ENCODE assay signal across 1 cellular context in the genomic region with DNA sequence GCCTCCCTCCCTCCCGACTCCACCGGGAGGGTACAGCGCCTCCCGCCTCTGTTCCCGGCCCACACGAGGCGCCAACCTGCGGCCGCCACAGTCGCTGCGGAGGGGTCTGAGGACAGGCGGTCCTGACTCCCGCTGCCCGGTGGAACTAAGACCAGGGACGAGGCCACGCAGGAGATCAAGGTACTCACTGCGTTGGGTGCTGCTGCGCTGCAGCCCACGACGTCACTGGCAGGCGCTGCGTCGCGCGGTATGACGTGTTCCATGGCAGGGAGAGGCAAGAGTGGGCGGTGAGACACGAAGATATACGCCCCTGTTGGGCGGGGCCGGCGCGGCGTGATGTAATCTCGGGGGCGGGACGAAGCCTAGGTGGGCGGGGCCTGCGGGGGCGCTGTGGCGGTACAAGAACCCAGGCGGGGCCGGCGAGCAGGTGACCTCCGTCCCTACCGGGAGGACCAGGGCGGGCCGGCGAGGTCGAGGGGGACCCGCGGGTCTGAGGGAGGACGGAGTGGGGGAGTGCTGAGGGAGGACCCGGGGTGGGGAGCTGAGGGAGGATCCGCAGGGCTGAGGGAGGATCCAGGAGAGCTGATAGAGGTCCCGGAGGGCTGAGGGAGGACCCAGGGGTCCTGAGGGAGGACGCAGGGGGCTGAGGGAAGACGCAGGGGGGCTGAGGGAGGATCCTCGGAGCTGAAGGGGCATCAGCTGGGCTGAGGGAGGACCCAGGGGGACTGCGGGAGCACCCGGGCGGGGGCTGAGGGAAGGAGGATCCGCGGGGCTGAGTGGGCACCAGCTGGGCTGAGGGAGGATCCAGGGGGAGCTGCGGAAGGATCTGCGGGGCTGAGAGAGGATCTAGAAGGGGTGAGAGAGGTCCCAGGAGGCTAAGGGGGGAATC.
TF ChIP-seq lines count a peak whose summit lies in the region.

A gene (minus strand): TSS at position 227 of the 889 bp plus-strand sequence. CDS start 1,039 bp downstream, outside the sequence.

TF ChIP-seq in K562, 482 proteins besides CTCF, POLR2A, EP300 and RAD21 (continued from another document and continues in another):
- TF ChIP-seq ETS2 (tag; IDR thresholded peaks at IDR 0.05; ENCODE audit: borderline replicate concordance, poor library complexity, severe bottlenecking) (no peak), SRF (CRISPR knock-in tag; IDR thresholded peaks at IDR 0.05) (peak in 1 of 2 experiments; percentile 68; a peak in 1 of 4 replicates), HDAC2 (IDR thresholded peaks at IDR 0.05) (no peak), ZNF77 (CRISPR knock-in tag; IDR thresholded peaks at IDR 0.05) (no peak), KLF13 (tag; IDR thresholded peaks at IDR 0.05; ENCODE audit: borderline replicate concordance, low read depth) (no peak; the same call in 1 of the 2 replicates), JUND (IDR thresholded peaks at IDR 0.05; ENCODE audit: borderline replicate concordance, low read depth, low read length) (peak; percentile 88), JUND (tag; IDR thresholded peaks at IDR 0.05; ENCODE audit: borderline replicate concordance, low read depth, low read length) (peak; percentile 74; the same call in 1 of the 3 replicates), SETDB1 (IDR thresholded peaks at IDR 0.05; ENCODE audit: low read length) (peak; percentile 93), RFX5 (IDR thresholded peaks at IDR 0.05; ENCODE audit: low read depth, low read length) (peak; percentile 69; the same call in 1 of the 2 replicates), NFXL1 (CRISPR knock-in tag; IDR thresholded peaks at IDR 0.05) (no peak), ZNF253 (CRISPR knock-in tag; conservative IDR thresholded peaks at IDR 0.05) (no peak), ZNF347 (CRISPR knock-in tag; IDR thresholded peaks at IDR 0.05; ENCODE audit: low read depth) (no peak), TCF3 (CRISPR knock-in tag; IDR thresholded peaks at IDR 0.05) (0 out of 2 replicates have a peak, but pooled peaks have one; percentile 7), CCNT2 (IDR thresholded peaks at IDR 0.05; ENCODE audit: borderline replicate concordance, extremely low read depth, insufficient read length, low read depth, low read length) (peak; percentile 71), STAT5B (CRISPR knock-in tag; IDR thresholded peaks at IDR 0.05) (no peak), ZNF274 (IDR thresholded peaks at IDR 0.05; ENCODE audit: borderline replicate concordance, low read depth, low read length) (no peak), YY1 (IDR thresholded peaks at IDR 0.05; ENCODE audit: borderline replicate concordance in 1 of 3, control insufficient read depth in 1 of 3, extremely low read depth in 1 of 3, insufficient read depth in 3 of 3, insufficient read length in 1 of 3, insufficient replicate concordance in 2 of 3, low read depth in 1 of 3, low read length in 2 of 3) (peak in 2 of 3 experiments; percentile 52 to 69), ZNF239 (CRISPR knock-in tag; IDR thresholded peaks at IDR 0.05) (no peak), PCBP1 (IDR thresholded peaks at IDR 0.05; ENCODE audit: low read depth, low read length, poor library complexity, severe bottlenecking) (no peak), ZNF780A (CRISPR knock-in tag; IDR thresholded peaks at IDR 0.05) (no peak), ATF1 (CRISPR knock-in tag; IDR thresholded peaks at IDR 0.05) (peak; percentile 100), ATF1 (tag; IDR thresholded peaks at IDR 0.05) (peak; percentile 100), CXXC5 (CRISPR knock-in tag; IDR thresholded peaks at IDR 0.05) (peak; percentile 94)
- TF ChIP-seq, protein P1, sequence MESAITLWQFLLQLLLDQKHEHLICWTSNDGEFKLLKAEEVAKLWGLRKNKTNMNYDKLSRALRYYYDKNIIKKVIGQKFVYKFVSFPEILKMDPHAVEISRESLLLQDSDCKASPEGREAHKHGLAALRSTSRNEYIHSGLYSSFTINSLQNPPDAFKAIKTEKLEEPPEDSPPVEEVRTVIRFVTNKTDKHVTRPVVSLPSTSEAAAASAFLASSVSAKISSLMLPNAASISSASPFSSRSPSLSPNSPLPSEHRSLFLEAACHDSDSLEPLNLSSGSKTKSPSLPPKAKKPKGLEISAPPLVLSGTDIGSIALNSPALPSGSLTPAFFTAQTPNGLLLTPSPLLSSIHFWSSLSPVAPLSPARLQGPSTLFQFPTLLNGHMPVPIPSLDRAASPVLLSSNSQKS (CRISPR knock-in tag; IDR thresholded peaks at IDR 0.05): no peak
- TF ChIP-seq, protein P2, sequence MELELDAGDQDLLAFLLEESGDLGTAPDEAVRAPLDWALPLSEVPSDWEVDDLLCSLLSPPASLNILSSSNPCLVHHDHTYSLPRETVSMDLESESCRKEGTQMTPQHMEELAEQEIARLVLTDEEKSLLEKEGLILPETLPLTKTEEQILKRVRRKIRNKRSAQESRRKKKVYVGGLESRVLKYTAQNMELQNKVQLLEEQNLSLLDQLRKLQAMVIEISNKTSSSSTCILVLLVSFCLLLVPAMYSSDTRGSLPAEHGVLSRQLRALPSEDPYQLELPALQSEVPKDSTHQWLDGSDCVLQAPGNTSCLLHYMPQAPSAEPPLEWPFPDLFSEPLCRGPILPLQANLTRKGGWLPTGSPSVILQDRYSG (tag; conservative IDR thresholded peaks at IDR 0.05; ENCODE audit: low read depth): no peak
- TF ChIP-seq, protein P3, sequence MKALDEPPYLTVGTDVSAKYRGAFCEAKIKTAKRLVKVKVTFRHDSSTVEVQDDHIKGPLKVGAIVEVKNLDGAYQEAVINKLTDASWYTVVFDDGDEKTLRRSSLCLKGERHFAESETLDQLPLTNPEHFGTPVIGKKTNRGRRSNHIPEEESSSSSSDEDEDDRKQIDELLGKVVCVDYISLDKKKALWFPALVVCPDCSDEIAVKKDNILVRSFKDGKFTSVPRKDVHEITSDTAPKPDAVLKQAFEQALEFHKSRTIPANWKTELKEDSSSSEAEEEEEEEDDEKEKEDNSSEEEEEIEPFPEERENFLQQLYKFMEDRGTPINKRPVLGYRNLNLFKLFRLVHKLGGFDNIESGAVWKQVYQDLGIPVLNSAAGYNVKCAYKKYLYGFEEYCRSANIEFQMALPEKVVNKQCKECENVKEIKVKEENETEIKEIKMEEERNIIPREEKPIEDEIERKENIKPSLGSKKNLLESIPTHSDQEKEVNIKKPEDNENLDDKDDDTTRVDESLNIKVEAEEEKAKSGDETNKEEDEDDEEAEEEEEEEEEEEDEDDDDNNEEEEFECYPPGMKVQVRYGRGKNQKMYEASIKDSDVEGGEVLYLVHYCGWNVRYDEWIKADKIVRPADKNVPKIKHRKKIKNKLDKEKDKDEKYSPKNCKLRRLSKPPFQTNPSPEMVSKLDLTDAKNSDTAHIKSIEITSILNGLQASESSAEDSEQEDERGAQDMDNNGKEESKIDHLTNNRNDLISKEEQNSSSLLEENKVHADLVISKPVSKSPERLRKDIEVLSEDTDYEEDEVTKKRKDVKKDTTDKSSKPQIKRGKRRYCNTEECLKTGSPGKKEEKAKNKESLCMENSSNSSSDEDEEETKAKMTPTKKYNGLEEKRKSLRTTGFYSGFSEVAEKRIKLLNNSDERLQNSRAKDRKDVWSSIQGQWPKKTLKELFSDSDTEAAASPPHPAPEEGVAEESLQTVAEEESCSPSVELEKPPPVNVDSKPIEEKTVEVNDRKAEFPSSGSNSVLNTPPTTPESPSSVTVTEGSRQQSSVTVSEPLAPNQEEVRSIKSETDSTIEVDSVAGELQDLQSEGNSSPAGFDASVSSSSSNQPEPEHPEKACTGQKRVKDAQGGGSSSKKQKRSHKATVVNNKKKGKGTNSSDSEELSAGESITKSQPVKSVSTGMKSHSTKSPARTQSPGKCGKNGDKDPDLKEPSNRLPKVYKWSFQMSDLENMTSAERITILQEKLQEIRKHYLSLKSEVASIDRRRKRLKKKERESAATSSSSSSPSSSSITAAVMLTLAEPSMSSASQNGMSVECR (CRISPR knock-in tag; IDR thresholded peaks at IDR 0.05): peak; percentile 72; the same call in 1 of the 2 replicates
- TF ChIP-seq, protein P4, sequence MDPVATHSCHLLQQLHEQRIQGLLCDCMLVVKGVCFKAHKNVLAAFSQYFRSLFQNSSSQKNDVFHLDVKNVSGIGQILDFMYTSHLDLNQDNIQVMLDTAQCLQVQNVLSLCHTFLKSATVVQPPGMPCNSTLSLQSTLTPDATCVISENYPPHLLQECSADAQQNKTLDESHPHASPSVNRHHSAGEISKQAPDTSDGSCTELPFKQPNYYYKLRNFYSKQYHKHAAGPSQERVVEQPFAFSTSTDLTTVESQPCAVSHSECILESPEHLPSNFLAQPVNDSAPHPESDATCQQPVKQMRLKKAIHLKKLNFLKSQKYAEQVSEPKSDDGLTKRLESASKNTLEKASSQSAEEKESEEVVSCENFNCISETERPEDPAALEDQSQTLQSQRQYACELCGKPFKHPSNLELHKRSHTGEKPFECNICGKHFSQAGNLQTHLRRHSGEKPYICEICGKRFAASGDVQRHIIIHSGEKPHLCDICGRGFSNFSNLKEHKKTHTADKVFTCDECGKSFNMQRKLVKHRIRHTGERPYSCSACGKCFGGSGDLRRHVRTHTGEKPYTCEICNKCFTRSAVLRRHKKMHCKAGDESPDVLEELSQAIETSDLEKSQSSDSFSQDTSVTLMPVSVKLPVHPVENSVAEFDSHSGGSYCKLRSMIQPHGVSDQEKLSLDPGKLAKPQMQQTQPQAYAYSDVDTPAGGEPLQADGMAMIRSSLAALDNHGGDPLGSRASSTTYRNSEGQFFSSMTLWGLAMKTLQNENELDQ (CRISPR knock-in tag; IDR thresholded peaks at IDR 0.05; ENCODE audit: borderline replicate concordance): 0 out of 2 replicates have a peak, but pooled peaks have one; percentile 79
- TF ChIP-seq, protein P5, sequence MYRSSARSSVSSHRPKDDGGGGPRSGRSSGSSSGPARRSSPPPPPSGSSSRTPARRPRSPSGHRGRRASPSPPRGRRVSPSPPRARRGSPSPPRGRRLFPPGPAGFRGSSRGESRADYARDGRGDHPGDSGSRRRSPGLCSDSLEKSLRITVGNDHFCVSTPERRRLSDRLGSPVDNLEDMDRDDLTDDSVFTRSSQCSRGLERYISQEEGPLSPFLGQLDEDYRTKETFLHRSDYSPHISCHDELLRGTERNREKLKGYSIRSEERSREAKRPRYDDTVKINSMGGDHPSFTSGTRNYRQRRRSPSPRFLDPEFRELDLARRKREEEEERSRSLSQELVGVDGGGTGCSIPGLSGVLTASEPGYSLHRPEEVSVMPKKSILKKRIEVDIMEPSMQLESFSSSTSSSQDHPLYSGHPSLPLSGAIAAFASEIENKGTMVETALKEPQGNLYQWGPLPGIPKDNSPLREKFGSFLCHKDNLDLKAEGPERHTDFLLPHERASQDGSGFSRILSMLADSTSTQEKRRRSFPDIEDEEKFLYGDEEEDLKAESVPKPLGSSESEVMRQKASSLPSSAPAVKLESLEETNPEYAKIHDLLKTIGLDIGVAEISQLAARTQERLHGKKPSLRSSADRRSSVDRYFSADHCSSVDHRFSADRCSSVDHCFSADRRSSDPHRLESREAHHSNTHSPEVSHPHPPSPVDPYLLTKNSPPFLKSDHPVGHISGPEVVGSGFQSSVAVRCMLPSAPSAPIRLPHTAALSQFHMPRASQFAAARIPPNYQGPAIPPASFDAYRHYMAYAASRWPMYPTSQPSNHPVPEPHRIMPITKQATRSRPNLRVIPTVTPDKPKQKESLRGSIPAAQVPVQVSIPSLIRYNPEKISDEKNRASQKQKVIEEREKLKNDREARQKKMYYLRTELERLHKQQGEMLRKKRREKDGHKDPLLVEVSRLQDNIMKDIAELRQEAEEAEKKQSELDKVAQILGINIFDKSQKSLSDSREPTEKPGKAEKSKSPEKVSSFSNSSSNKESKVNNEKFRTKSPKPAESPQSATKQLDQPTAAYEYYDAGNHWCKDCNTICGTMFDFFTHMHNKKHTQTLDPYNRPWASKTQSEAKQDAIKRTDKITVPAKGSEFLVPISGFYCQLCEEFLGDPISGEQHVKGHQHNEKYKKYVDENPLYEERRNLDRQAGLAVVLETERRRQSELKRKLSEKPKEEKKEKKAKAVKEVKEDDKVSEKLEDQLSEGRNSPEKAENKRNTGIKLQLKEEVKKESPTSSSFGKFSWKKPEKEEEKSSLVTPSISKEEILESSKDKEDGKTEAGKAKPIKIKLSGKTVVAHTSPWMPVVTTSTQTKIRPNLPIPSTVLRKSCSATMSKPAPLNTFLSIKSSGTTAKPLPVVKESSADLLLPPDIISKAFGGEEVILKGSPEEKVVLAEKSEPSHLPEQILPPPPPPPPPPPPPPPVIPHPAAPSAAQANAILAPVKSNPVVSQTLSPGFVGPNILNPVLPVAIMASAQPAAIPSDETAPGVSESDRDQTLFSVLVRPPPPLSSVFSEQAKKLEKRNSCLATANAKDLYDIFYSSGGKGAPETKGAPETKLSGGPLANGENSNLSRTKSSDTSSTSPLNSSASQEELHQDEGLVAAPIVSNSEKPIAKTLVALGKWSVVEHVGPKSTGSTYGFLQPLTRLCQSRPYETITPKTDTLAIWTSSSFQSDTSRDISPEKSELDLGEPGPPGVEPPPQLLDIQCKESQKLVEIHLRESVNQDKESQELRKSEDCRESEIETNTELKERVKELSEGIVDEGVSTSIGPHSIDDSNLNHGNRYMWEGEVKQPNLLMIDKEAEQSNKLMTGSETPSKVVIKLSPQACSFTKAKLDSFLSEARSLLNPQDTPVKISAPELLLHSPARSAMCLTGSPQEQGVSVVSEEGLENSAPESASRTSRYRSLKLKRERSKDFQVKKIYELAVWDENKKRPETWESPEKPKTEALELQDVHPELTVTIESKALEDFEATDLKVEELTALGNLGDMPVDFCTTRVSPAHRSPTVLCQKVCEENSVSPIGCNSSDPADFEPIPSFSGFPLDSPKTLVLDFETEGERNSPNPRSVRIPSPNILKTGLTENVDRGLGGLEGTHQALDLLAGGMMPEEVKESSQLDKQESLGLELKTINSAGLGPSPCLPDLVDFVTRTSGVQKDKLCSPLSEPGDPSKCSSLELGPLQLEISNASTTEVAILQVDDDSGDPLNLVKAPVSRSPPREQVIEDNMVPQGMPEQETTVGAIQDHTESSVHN (IDR thresholded peaks at IDR 0.05; ENCODE audit: borderline replicate concordance in 1 of 2, low read depth in 1 of 2): no peak
- TF ChIP-seq, protein P6, sequence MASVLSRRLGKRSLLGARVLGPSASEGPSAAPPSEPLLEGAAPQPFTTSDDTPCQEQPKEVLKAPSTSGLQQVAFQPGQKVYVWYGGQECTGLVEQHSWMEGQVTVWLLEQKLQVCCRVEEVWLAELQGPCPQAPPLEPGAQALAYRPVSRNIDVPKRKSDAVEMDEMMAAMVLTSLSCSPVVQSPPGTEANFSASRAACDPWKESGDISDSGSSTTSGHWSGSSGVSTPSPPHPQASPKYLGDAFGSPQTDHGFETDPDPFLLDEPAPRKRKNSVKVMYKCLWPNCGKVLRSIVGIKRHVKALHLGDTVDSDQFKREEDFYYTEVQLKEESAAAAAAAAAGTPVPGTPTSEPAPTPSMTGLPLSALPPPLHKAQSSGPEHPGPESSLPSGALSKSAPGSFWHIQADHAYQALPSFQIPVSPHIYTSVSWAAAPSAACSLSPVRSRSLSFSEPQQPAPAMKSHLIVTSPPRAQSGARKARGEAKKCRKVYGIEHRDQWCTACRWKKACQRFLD (CRISPR knock-in tag; IDR thresholded peaks at IDR 0.05): peak; percentile 70
- TF ChIP-seq, protein P7, sequence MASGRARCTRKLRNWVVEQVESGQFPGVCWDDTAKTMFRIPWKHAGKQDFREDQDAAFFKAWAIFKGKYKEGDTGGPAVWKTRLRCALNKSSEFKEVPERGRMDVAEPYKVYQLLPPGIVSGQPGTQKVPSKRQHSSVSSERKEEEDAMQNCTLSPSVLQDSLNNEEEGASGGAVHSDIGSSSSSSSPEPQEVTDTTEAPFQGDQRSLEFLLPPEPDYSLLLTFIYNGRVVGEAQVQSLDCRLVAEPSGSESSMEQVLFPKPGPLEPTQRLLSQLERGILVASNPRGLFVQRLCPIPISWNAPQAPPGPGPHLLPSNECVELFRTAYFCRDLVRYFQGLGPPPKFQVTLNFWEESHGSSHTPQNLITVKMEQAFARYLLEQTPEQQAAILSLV (tag; IDR thresholded peaks at IDR 0.05): no peak
